Comparison of ENCODE assay signal across 1 cellular context in genomic region chr5:17379188-17379951, GRCh38.
TF ChIP-seq lines count a peak whose summit lies in the region.

No MANE protein-coding gene starts in this region.

TF ChIP-seq in IMR-90, 13 proteins besides CTCF, POLR2A, EP300 and RAD21 (continued from another document):
- no peak for TF ChIP-seq ELK1 (IDR thresholded peaks at IDR 0.05; ENCODE audit: borderline replicate concordance, low read depth, low read length)
- TF ChIP-seq SMC3 (IDR thresholded peaks at IDR 0.05; ENCODE audit: low read depth, low read length), result no peak
- TF ChIP-seq FOS (IDR thresholded peaks at IDR 0.05; ENCODE audit: low read depth, low read length), result no peak
- TF ChIP-seq NFE2L2 (IDR thresholded peaks at IDR 0.05; ENCODE audit: low read depth, low read length), result no peak
- TF ChIP-seq RCOR1 (IDR thresholded peaks at IDR 0.05; ENCODE audit: insufficient replicate concordance, low read length), result no peak
- no peak for TF ChIP-seq CHD1 (IDR thresholded peaks at IDR 0.05; ENCODE audit: low read depth, low read length)
- no peak for TF ChIP-seq RFX5 (IDR thresholded peaks at IDR 0.05; ENCODE audit: low read depth, low read length)
- TF ChIP-seq, protein P1, sequence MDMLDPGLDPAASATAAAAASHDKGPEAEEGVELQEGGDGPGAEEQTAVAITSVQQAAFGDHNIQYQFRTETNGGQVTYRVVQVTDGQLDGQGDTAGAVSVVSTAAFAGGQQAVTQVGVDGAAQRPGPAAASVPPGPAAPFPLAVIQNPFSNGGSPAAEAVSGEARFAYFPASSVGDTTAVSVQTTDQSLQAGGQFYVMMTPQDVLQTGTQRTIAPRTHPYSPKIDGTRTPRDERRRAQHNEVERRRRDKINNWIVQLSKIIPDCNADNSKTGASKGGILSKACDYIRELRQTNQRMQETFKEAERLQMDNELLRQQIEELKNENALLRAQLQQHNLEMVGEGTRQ (IDR thresholded peaks at IDR 0.05; ENCODE audit: low read depth, low read length), result no peak
- TF ChIP-seq CEBPB (IDR thresholded peaks at IDR 0.05; ENCODE audit: low read depth, low read length), result no peak
- TF ChIP-seq MXI1 (IDR thresholded peaks at IDR 0.05; ENCODE audit: borderline replicate concordance, low read depth, low read length), result no peak
